1 cellular context compared by ENCODE assay signal in genomic region chr12:64160718-64161060, GRCh38.
A peak's percentile ranks its signal among the peaks of the same experiment; 100 is the strongest.
TF ChIP-seq lines count a peak whose summit lies in the region.

No MANE protein-coding gene starts in this region.

TF ChIP-seq in IMR-90, 13 proteins besides CTCF, POLR2A, EP300 and RAD21:
- TF ChIP-seq USF2 (IDR thresholded peaks at IDR 0.05; ENCODE audit: low read depth, low read length) (no peak), CEBPB (IDR thresholded peaks at IDR 0.05; ENCODE audit: low read depth, low read length) (peak; percentile 95)
